ENCODE assay signal across 1 cellular context in genomic region chr1:74623716-74624115, GRCh38.
TF ChIP-seq lines count a peak whose summit lies in the region.

No MANE protein-coding gene starts in this region.

TF ChIP-seq in SK-N-SH, 30 proteins besides CTCF, POLR2A, EP300 and RAD21 (continued from another document):
- TF ChIP-seq REST (IDR thresholded peaks at IDR 0.05; ENCODE audit: low read depth, low read length) (no peak), CHD2 (IDR thresholded peaks at IDR 0.05; ENCODE audit: low read length, partially characterized antibody) (no peak), NRF1 (IDR thresholded peaks at IDR 0.05; ENCODE audit: low read depth, low read length) (no peak)
